15 cellular contexts compared by ENCODE assay signal in the genomic region with DNA sequence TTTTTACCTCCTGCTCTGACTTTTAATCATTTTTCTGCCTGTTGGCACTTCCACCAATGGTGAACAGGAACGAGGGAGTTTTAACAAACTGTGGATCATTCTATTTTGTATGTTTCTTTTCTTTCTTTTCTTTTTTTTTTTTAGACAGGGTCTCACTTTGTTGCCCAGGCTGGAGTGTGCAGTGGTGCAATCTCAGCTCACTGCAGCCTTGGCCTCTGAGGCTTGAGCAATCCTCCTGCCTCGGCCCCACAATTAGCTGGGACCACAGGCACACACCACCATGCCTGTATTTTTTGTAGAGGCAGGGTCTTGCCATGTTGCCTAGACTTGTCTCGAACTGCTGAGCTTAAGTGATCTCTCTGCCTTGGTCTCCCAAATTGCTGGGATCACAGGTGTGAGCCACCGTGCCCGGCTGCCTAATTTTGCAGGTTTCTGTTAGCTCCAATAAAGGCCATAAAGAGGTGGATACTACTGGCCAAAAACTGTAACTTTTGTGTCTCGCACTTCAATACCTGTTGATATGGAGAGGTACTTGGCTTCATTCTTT. TPM values are rescaled to one million over a fixed set of nuclear protein-coding genes. Genes with fewer than 3 reads are reported as not detected.
DNase-seq lines count a peak whose midpoint lies in the region; ATAC-seq and TF ChIP-seq lines count a peak whose summit lies in the region.
"Had no signal": no experiment of that assay in that cellular context is flagged by ENCODE, and none has a peak within 500 bp of the region (broad histone marks: within the 10 kb centered on the region; RNA-seq: fewer than 3 reads in every experiment).

No MANE protein-coding gene starts in this region.

- 0 out of 2 replicates have a peak overlapping the region, but pooled peaks have one; percentile 7 for H2AFZ ChIP-seq in OCI-LY7 (ENCODE audit: low read length)

- no peak overlapping the region for H3K4me3 ChIP-seq in OCI-LY7 (ENCODE audit: low read depth, low read length, poor library complexity, severe bottlenecking)
- H3K4me3 ChIP-seq in ascending aorta, result no peak overlapping the region

- TF ChIP-seq CTCF in C4-2B (conservative IDR thresholded peaks at IDR 0.05) (no peak), OCI-LY7 (conservative IDR thresholded peaks at IDR 0.05; ENCODE audit: low read length) (no peak), WTC11 (IDR thresholded peaks at IDR 0.05) (no peak), osteocyte (IDR thresholded peaks at IDR 0.05) (no peak), foreskin keratinocyte (conservative IDR thresholded peaks at IDR 0.05) (no peak), ascending aorta (IDR thresholded peaks at IDR 0.05) (no peak)
- TF ChIP-seq CTCF in activated CD8-positive, alpha-beta T cell treated with anti-CD3 and anti-CD28 coated beads for 36 hours (IDR thresholded peaks at IDR 0.05), result no peak

- H3K36me3 Mint-ChIP-seq in WTC11, result no peaks in the 10 kb centered on the region
- no peaks in the 10 kb centered on the region for H3K36me3 Mint-ChIP-seq in osteocyte (ENCODE audit: unreplicated experiment)
- H3K36me3 Mint-ChIP-seq in activated CD8-positive, alpha-beta T cell treated with anti-CD3 and anti-CD28 coated beads for 36 hours (ENCODE audit: low read depth), result no peaks in the 10 kb centered on the region
- H3K36me3 Mint-ChIP-seq: CD4-positive, alpha-beta memory T cell had no signal

- CTCF ChIA-PET in OCI-LY7 (lab: Charles Lee; ENCODE audit: unreplicated experiment), result interaction anchor here (1.3 kb wide), 1 partner anchor 77 kb away, joined by 5 read pairs; no protein-coding TSS in a partner anchor
- CTCF ChIA-PET in WTC11 (lab: Charles Lee), result interaction anchor here (0.6 to 7.4 kb wide), 22 partner anchors 8 to 566 kb away, joined by 3 to 133 read pairs (median 5); no protein-coding TSS in a partner anchor
- CTCF ChIA-PET in activated CD8-positive, alpha-beta T cell treated with anti-CD3 and anti-CD28 coated beads for 36 hours (lab: Charles Lee), result interaction anchor here (1.1 to 4.1 kb wide), 11 partner anchors 9 to 83 kb away, joined by 3 to 42 read pairs (median 4); no protein-coding TSS in a partner anchor
- CTCF ChIA-PET in HEK293T (lab: Yijun Ruan, JAX), result interaction anchor here (0.7 to 5.4 kb wide), 6 partner anchors 9 to 140 kb away, joined by 3 to 30 read pairs (median 4); no protein-coding TSS in a partner anchor

- DNase-seq in OCI-LY7 (ENCODE audit: low spot score) (no peak), WTC11 (ENCODE audit: low spot score) (no peak), osteocyte (ENCODE audit: extremely low spot score, unreplicated experiment) (peak; percentile 42), foreskin keratinocyte (no peak), HEK293T (ENCODE audit: extremely low spot score) (no peak), ascending aorta (ENCODE audit: low spot score in 2 of 2) (no peak)
- DNase-seq in activated CD8-positive, alpha-beta T cell treated with anti-CD3 and anti-CD28 coated beads for 36 hours, result no peak
- DNase-seq: ACHN; CD4-positive, alpha-beta memory T cell; DMS79; EL; GOT3; H9; HFFc6 had no signal

- no peaks in the 10 kb centered on the region for H4K20me1 ChIP-seq in OCI-LY7 (ENCODE audit: insufficient read depth, low read length)

- H3K9me3 ChIP-seq in OCI-LY7 (ENCODE audit: low read length) (no peaks in the 10 kb centered on the region), ascending aorta (no peaks in the 10 kb centered on the region)

- H3K4me2 ChIP-seq in OCI-LY7 (ENCODE audit: low read length), result no peak overlapping the region

- ATAC-seq in WTC11 (no peak), foreskin keratinocyte (no peak)
- ATAC-seq in activated CD8-positive, alpha-beta T cell treated with anti-CD3 and anti-CD28 coated beads for 36 hours, result no peak

- intact Hi-C loops in OCI-LY7 (cut with micrococcal nuclease; ENCODE audit: unreplicated experiment) (loop anchor here (10.0 kb wide), 1 partner anchor 235 kb away; no protein-coding TSS in a partner anchor), ascending aorta (cut with DNase I) (no loop called here)
- intact Hi-C loops in activated CD8-positive, alpha-beta T cell treated with anti-CD3 and anti-CD28 coated beads for 36 hours (cut with micrococcal nuclease), result no loop called here

- H3K27me3 Mint-ChIP-seq in WTC11 (ENCODE audit: low read depth) (no peaks in the 10 kb centered on the region), osteocyte (ENCODE audit: unreplicated experiment) (no peaks in the 10 kb centered on the region)
- no peaks in the 10 kb centered on the region for H3K27me3 Mint-ChIP-seq in activated CD8-positive, alpha-beta T cell treated with anti-CD3 and anti-CD28 coated beads for 36 hours
- H3K27me3 Mint-ChIP-seq: CD4-positive, alpha-beta memory T cell had no signal

- H3K27ac ChIP-seq in C4-2B (peak overlapping the region; percentile 42; the same call in 1 of the 2 replicates), OCI-LY7 (ENCODE audit: low read depth, low read length, poor library complexity, severe bottlenecking) (no peak overlapping the region), foreskin keratinocyte (no peak overlapping the region), ascending aorta (no peak overlapping the region)

- H3K36me3 ChIP-seq in OCI-LY7 (ENCODE audit: insufficient read depth, low read length) (no peaks in the 10 kb centered on the region), ascending aorta (no peaks in the 10 kb centered on the region)

- no peaks in the 10 kb centered on the region for H3K79me2 ChIP-seq in OCI-LY7 (ENCODE audit: insufficient read depth, low read depth, low read length)

- POLR2A ChIA-PET in OCI-LY7 (lab: Charles Lee), result interaction anchor here (0.6 to 0.7 kb wide), 3 partner anchors 89 to 548 kb away, joined by 3 to 4 read pairs (median 3); no protein-coding TSS in a partner anchor
- POLR2A ChIA-PET in WTC11 (lab: Charles Lee), result interaction anchor here (0.6 to 0.8 kb wide), 2 partner anchors 73 to 98 kb away, joined by 3 to 4 read pairs; partner anchors contain the start of gene XPNPEP3
- POLR2A ChIA-PET in activated CD8-positive, alpha-beta T cell treated with anti-CD3 and anti-CD28 coated beads for 36 hours (lab: Charles Lee), result interaction anchor here (0.6 to 0.8 kb wide), 2 partner anchors 8 to 71 kb away, joined by 4 read pairs; no protein-coding TSS in a partner anchor
- POLR2A ChIA-PET in HEK293T (lab: Yijun Ruan, JAX), result interaction anchor here (1.4 to 2.1 kb wide), 2 partner anchors 77 to 108 kb away, joined by 5 read pairs; no protein-coding TSS in a partner anchor

- H3K4me1 ChIP-seq in OCI-LY7 (ENCODE audit: insufficient read depth, low read length, poor library complexity, severe bottlenecking) (peaks cover 8% of the 10 kb centered on the region), foreskin keratinocyte (peaks cover 28% of the 10 kb centered on the region), ascending aorta (no peaks in the 10 kb centered on the region)

- H3K4me3 Mint-ChIP-seq in WTC11, result no peak overlapping the region
- no peak overlapping the region for H3K4me3 Mint-ChIP-seq in osteocyte (ENCODE audit: unreplicated experiment)
- no peak overlapping the region for H3K4me3 Mint-ChIP-seq in activated CD8-positive, alpha-beta T cell treated with anti-CD3 and anti-CD28 coated beads for 36 hours
- H3K4me3 Mint-ChIP-seq: CD4-positive, alpha-beta memory T cell; H9; HFFc6 had no signal

- H3K27me3 ChIP-seq in foreskin keratinocyte, result no peaks in the 10 kb centered on the region
- no peaks in the 10 kb centered on the region for H3K27me3 ChIP-seq in ascending aorta

- no TSS peak for BruUV-seq in OCI-LY7 (replicated peaks; lab: Mats Ljungman, UMichigan)

- H3K9me3 Mint-ChIP-seq in WTC11 (no peaks in the 10 kb centered on the region), osteocyte (ENCODE audit: unreplicated experiment) (no peaks in the 10 kb centered on the region)
- no peaks in the 10 kb centered on the region for H3K9me3 Mint-ChIP-seq in activated CD8-positive, alpha-beta T cell treated with anti-CD3 and anti-CD28 coated beads for 36 hours
- H3K9me3 Mint-ChIP-seq: CD4-positive, alpha-beta memory T cell; H9; HFFc6 had no signal

- H3K9me2 ChIP-seq in OCI-LY7 (ENCODE audit: insufficient read depth, low read length), result no peaks in the 10 kb centered on the region

- H3K4me1 Mint-ChIP-seq in WTC11 (peaks cover 37% of the 10 kb centered on the region), osteocyte (ENCODE audit: unreplicated experiment) (peaks cover 4% of the 10 kb centered on the region)
- H3K4me1 Mint-ChIP-seq in activated CD8-positive, alpha-beta T cell treated with anti-CD3 and anti-CD28 coated beads for 36 hours (ENCODE audit: low read depth), result peaks cover 4% of the 10 kb centered on the region

- H3K27ac Mint-ChIP-seq in WTC11 (peak overlapping the region; percentile 8; the same call in 1 of the 2 replicates), osteocyte (ENCODE audit: unreplicated experiment) (no peak overlapping the region)
- H3K27ac Mint-ChIP-seq in activated CD8-positive, alpha-beta T cell treated with anti-CD3 and anti-CD28 coated beads for 36 hours, result no peak overlapping the region
- H3K27ac Mint-ChIP-seq: H9, HFFc6 had no signal

TF ChIP-seq in HEK293T, 16 proteins besides CTCF, POLR2A, EP300 and RAD21:
- TF ChIP-seq ZNF384 (IDR thresholded peaks at IDR 0.05) (no peak), NFRKB (IDR thresholded peaks at IDR 0.05) (no peak), CTBP1 (IDR thresholded peaks at IDR 0.05; ENCODE audit: borderline replicate concordance) (no peak), HDGF (IDR thresholded peaks at IDR 0.05; ENCODE audit: borderline replicate concordance) (no peak), LEF1 (IDR thresholded peaks at IDR 0.05; ENCODE audit: borderline replicate concordance) (no peak), L3MBTL2 (conservative IDR thresholded peaks at IDR 0.05) (no peak), FOXM1 (IDR thresholded peaks at IDR 0.05; ENCODE audit: borderline replicate concordance) (no peak), PKNOX1 (IDR thresholded peaks at IDR 0.05) (no peak)
TF ChIP-seq in HEK293T: peak in this region for 0.

RNA-seq across cellular contexts. Expression of gene SLC25A17, which starts 59.8 kb away (rescaled TPM):
- total RNA-seq in OCI-LY7 (2014; rRNA removed; shearing (Covaris generic)), result 19.1 and 25.9 TPM in 2 replicates
- 31.4 and 37.9 TPM in 2 replicates for total RNA-seq in OCI-LY7 (2022)
- total RNA-seq in WTC11 (2021), result 22.0 to 29.6 TPM (median 25.2 TPM) in 3 replicates
- total RNA-seq in osteocyte, result 15.8 and 17.1 TPM in 2 replicates
- total RNA-seq in activated CD8-positive, alpha-beta T cell treated with anti-CD3 and anti-CD28 coated beads for 36 hours, result 10 to 100 TPM; 28.0 to 34.8 TPM
- 24.1 and 27.3 TPM in 2 replicates for total RNA-seq in foreskin keratinocyte
- polyA plus RNA-seq in foreskin keratinocyte, result 23.0 and 27.7 TPM in 2 replicates
- 62.1 TPM for total RNA-seq in ascending aorta
